In the genomic region with DNA sequence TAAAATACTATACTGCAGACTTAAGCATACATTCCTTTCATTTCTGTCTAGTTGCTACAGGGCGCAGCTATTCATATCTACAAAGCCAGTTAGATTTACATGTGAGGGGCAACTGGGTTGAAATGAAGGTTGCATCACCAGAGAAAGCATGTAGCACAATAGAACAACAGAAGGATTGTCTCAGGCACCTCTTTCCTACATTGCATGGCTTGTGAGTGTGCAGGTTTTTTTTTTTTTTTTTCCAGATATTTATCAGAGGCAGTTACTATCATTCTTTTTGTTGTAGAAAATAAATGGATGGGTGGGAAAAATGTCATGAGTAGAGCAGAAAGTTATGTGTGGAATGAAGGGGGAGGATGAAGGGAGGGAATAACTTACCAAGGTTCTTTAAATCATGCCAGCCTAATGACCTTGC, we compare ENCODE assay signal across 14 cellular contexts.
DNase-seq lines count a peak whose midpoint lies in the region; ATAC-seq, FAIRE-seq and TF ChIP-seq lines count a peak whose summit lies in the region.
"Had no signal": no experiment of that assay in that cellular context is flagged by ENCODE, and none has a peak within 500 bp of the region (broad histone marks: within the 10 kb centered on the region; RNA-seq: fewer than 3 reads in every experiment).

No MANE protein-coding gene starts in this region.

- CTCF ChIA-PET in activated CD4-positive, alpha-beta T cell treated with anti-CD3 and anti-CD28 coated beads for 36 hours (lab: Charles Lee), result no interaction called here

- POLR2A ChIA-PET in activated CD4-positive, alpha-beta T cell treated with anti-CD3 and anti-CD28 coated beads for 36 hours (lab: Charles Lee), result no interaction called here

- peak; percentile 86 for DNase-seq in ACHN
- peak; percentile 30 for DNase-seq in HT-29 (ENCODE audit: low spot score)
- peak; percentile 96 for DNase-seq in kidney glomerular epithelial cell (lab: John Stamatoyannopoulos, UW)
- DNase-seq in ureter (ENCODE audit: low spot score), result no peak
- DNase-seq in activated CD4-positive, alpha-beta T cell treated with anti-CD3 and anti-CD28 coated beads, Interleukin-2, amount 10 ng/mL, durations not matched to agents 24 days and 14 days, result no peak
- no peak for DNase-seq in GM12892 (ENCODE audit: insufficient read length)
- DNase-seq in activated CD4-positive, alpha-beta T cell treated with anti-CD3 and anti-CD28 coated beads for 36 hours, result no peak
- DNase-seq: activated T-cell treated with anti-CD3 and anti-CD28 coated beads, Interleukin-2, amount 50 U/mL, for 24 hours; C1 segment of cervical spinal cord; effector CD4-positive, alpha-beta T cell; NCI-H2081 treated with DMSO at 0.1 percent for 48 hours; stimulated activated naive CD8-positive, alpha-beta T cell treated with anti-CD3 and anti-CD28 coated beads, Interleukin-15, Interleukin-2, amounts not matched to agents 100 U/mL and 50 U/mL, for 24 hours had no signal

- ATAC-seq in activated CD4-positive, alpha-beta T cell treated with anti-CD3 and anti-CD28 coated beads for 36 hours, result no peak
- ATAC-seq: stimulated activated naive CD8-positive, alpha-beta T cell treated with anti-CD3 and anti-CD28 coated beads, Interleukin-15, Interleukin-2, amounts not matched to agents 100 U/mL and 50 U/mL, for 24 hours had no signal

- no peak for TF ChIP-seq CTCF in brain (conservative IDR thresholded peaks at IDR 0.05)

- intact Hi-C loops in activated CD4-positive, alpha-beta T cell treated with anti-CD3 and anti-CD28 coated beads, Interleukin-2, amount 10 ng/mL, durations not matched to agents 24 days and 14 days (cut with micrococcal nuclease), result no loop called here
- intact Hi-C loops in activated CD4-positive, alpha-beta T cell treated with anti-CD3 and anti-CD28 coated beads for 36 hours (cut with DNase I, micrococcal nuclease), result no loop called here

- in situ Hi-C loops in ACHN (cut with HindIII; ENCODE audit: low pct_ligation_motif_present, low pct_unique_long_range_greater_than_20kb, low sequenced_read_pairs), result no loop called here

- peaks cover 16% of the 10 kb centered on the region for H3K27me3 Mint-ChIP-seq in brain
- H3K27me3 Mint-ChIP-seq in activated CD4-positive, alpha-beta T cell treated with anti-CD3 and anti-CD28 coated beads, Interleukin-2, amount 10 ng/mL, durations not matched to agents 24 days and 14 days, result no peaks in the 10 kb centered on the region
- no peaks in the 10 kb centered on the region for H3K27me3 Mint-ChIP-seq in activated CD4-positive, alpha-beta T cell treated with anti-CD3 and anti-CD28 coated beads for 36 hours
- H3K27me3 Mint-ChIP-seq: activated T-cell treated with anti-CD3 and anti-CD28 coated beads, Interleukin-2, amount 50 U/mL, for 24 hours had no signal

- H3K4me3 Mint-ChIP-seq in brain, result peak overlapping the region in 2 of 5 experiments; percentile 7 to 29
- no peak overlapping the region for H3K4me3 Mint-ChIP-seq in activated CD4-positive, alpha-beta T cell treated with anti-CD3 and anti-CD28 coated beads, Interleukin-2, amount 10 ng/mL, durations not matched to agents 24 days and 14 days
- H3K4me3 Mint-ChIP-seq in activated CD4-positive, alpha-beta T cell treated with anti-CD3 and anti-CD28 coated beads for 36 hours, result no peak overlapping the region
- H3K4me3 Mint-ChIP-seq: activated T-cell treated with anti-CD3 and anti-CD28 coated beads, Interleukin-2, amount 50 U/mL, for 24 hours; T-helper 1 cell treated with Interleukin-12 subunit alpha and Interleukin-12 subunit beta and Interleukin-4 antibody, amounts not matched to agents 30 μg/mL and 1 μg/mL, for 36 hours had no signal

- peaks cover 40% of the 10 kb centered on the region for H3K4me1 Mint-ChIP-seq in brain
- H3K4me1 Mint-ChIP-seq in activated CD4-positive, alpha-beta T cell treated with anti-CD3 and anti-CD28 coated beads, Interleukin-2, amount 10 ng/mL, durations not matched to agents 24 days and 14 days, result no peaks in the 10 kb centered on the region
- H3K4me1 Mint-ChIP-seq in activated CD4-positive, alpha-beta T cell treated with anti-CD3 and anti-CD28 coated beads for 36 hours, result no peaks in the 10 kb centered on the region

- no peak for TF ChIP-seq POLR2A in GM12892 (IDR thresholded peaks at IDR 0.05; ENCODE audit: low read depth, low read length)

- H3K36me3 Mint-ChIP-seq in brain, result no peaks in the 10 kb centered on the region
- H3K36me3 Mint-ChIP-seq in activated CD4-positive, alpha-beta T cell treated with anti-CD3 and anti-CD28 coated beads, Interleukin-2, amount 10 ng/mL, durations not matched to agents 24 days and 14 days (ENCODE audit: low read depth), result no peaks in the 10 kb centered on the region
- H3K36me3 Mint-ChIP-seq in activated CD4-positive, alpha-beta T cell treated with anti-CD3 and anti-CD28 coated beads for 36 hours (ENCODE audit: low read depth), result no peaks in the 10 kb centered on the region

- no peaks in the 10 kb centered on the region for H3K9me3 Mint-ChIP-seq in brain
- H3K9me3 Mint-ChIP-seq in activated CD4-positive, alpha-beta T cell treated with anti-CD3 and anti-CD28 coated beads, Interleukin-2, amount 10 ng/mL, durations not matched to agents 24 days and 14 days, result no peaks in the 10 kb centered on the region
- H3K9me3 Mint-ChIP-seq in activated CD4-positive, alpha-beta T cell treated with anti-CD3 and anti-CD28 coated beads for 36 hours (ENCODE audit: low read depth), result no peaks in the 10 kb centered on the region
- H3K9me3 Mint-ChIP-seq: activated T-cell treated with anti-CD3 and anti-CD28 coated beads, Interleukin-2, amount 50 U/mL, for 24 hours; T-helper 1 cell treated with Interleukin-12 subunit alpha and Interleukin-12 subunit beta and Interleukin-4 antibody, amounts not matched to agents 30 μg/mL and 1 μg/mL, for 36 hours had no signal

- FAIRE-seq in GM12892 (lab: Jason Lieb, UNC), result no peak

- H3K27ac Mint-ChIP-seq in brain, result peak overlapping the region in 3 of 5 experiments; percentile 18 to 47 (median 33)
- H3K27ac Mint-ChIP-seq in activated CD4-positive, alpha-beta T cell treated with anti-CD3 and anti-CD28 coated beads, Interleukin-2, amount 10 ng/mL, durations not matched to agents 24 days and 14 days, result no peak overlapping the region
- H3K27ac Mint-ChIP-seq in activated CD4-positive, alpha-beta T cell treated with anti-CD3 and anti-CD28 coated beads for 36 hours, result no peak overlapping the region
- H3K27ac Mint-ChIP-seq: activated T-cell treated with anti-CD3 and anti-CD28 coated beads, Interleukin-2, amount 50 U/mL, for 24 hours; T-helper 1 cell treated with Interleukin-12 subunit alpha and Interleukin-12 subunit beta and Interleukin-4 antibody, amounts not matched to agents 30 μg/mL and 1 μg/mL, for 36 hours had no signal

Comparison
In these comparisons a context has a peak if more than half of its experiments do, and no peak if none do; other contexts are left out.
1. DNase-seq: peak in ACHN (single experiment), HT-29 (single experiment) and kidney glomerular epithelial cell (single experiment); none in ureter (single experiment), activated CD4-positive, alpha-beta T cell treated with anti-CD3 and anti-CD28 coated beads, Interleukin-2, amount 10 ng/mL, durations not matched to agents 24 days and 14 days (single experiment), GM12892 (single experiment) and activated CD4-positive, alpha-beta T cell treated with anti-CD3 and anti-CD28 coated beads for 36 hours (single experiment).
2. H3K27ac Mint-ChIP-seq: peak in brain (3 of 5); none in activated CD4-positive, alpha-beta T cell treated with anti-CD3 and anti-CD28 coated beads, Interleukin-2, amount 10 ng/mL, durations not matched to agents 24 days and 14 days (single experiment) and activated CD4-positive, alpha-beta T cell treated with anti-CD3 and anti-CD28 coated beads for 36 hours (single experiment).